In the genomic region with DNA sequence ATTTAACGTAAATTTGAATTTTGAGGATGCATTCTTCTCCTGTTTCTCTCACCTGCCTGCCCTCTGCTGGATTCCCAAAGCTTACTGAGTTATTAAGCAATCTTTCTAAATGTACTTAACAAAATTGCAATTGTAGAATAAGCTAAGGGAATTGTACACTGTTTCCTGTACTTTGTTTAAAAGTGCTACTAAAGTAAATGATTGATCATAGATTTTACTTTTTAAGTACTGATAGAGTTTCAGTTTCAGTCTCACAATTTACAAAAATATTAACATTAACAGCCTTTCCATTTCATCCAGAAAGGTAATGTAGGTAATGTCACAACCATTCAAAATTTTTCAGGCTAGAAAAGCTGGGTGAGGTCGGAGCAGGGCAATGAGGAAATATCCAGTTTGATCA, we compare ENCODE assay signal across 40 cellular contexts. TPM values are rescaled to one million over a fixed set of nuclear protein-coding genes. Genes with fewer than 3 reads are reported as not detected.
"Had no signal": no experiment of that assay in that cellular context is flagged by ENCODE, and none has a peak within 500 bp of the region (broad histone marks: within the 10 kb centered on the region; RNA-seq: fewer than 3 reads in every experiment).

No MANE protein-coding gene starts in this region.

- H3K27me3 ChIP-seq: ascending aorta, cardiac muscle cell had no signal

- H3K36me3 ChIP-seq: ascending aorta, cardiac muscle cell had no signal

- H3K36me3 Mint-ChIP-seq: brain had no signal

- H3K4me3 ChIP-seq: ascending aorta, cardiac muscle cell had no signal

- DNase-seq: activated CD4-positive, alpha-beta memory T cell treated with anti-CD3 and anti-CD28 coated beads, Interleukin-2, amount 10 ng/mL, durations not matched to agents 7 days and 5 days; activated CD4-positive, alpha-beta T cell treated with anti-CD3 and anti-CD28 coated beads for 1 hour; activated CD4-positive, alpha-beta T cell treated with anti-CD3 and anti-CD28 coated beads for 36 hours; activated CD4-positive, alpha-beta T cell treated with anti-CD3 and anti-CD28 coated beads for 48 hours; activated CD4-positive, alpha-beta T cell treated with anti-CD3 and anti-CD28 coated beads, Interleukin-2, amount 10 ng/mL, durations not matched to agents 7 days and 5 days; activated CD4-positive, alpha-beta T cell treated with anti-CD3 and anti-CD28 coated beads, Interleukin-2, amount 50 U/mL, for 48 hours; activated CD4-positive, CD25-positive, alpha-beta regulatory T cell; activated CD8-positive, alpha-beta memory T cell treated with anti-CD3 and anti-CD28 coated beads for 24 hours; activated CD8-positive, alpha-beta memory T cell treated with anti-CD3 and anti-CD28 coated beads, Interleukin-2, amount 10 ng/mL, durations not matched to agents 7 days and 5 days; activated CD8-positive, alpha-beta memory T cell treated with anti-CD3 and anti-CD28 coated beads, Interleukin-2, amount 50 U/mL, for 48 hours; activated CD8-positive, alpha-beta T cell treated with anti-CD3 and anti-CD28 coated beads, Interleukin-2, amount 10 ng/mL, durations not matched to agents 7 days and 5 days; activated effector memory CD4-positive, alpha-beta T cell treated with Interleukin-2 at 50 U/mL for 16 hours; activated gamma-delta T cell; activated naive CD4-positive, alpha-beta T cell treated with anti-CD3 and anti-CD28 coated beads, Interleukin-2, amount 10 ng/mL, durations not matched to agents 7 days and 5 days; activated naive CD4-positive, alpha-beta T cell treated with Interleukin-2 at 50 U/mL for 16 hours; activated naive CD8-positive, alpha-beta T cell treated with anti-CD3 and anti-CD28 coated beads, Interleukin-2, amount 10 ng/mL, durations not matched to agents 7 days and 5 days; activated naive CD8-positive, alpha-beta T cell treated with anti-CD3 and anti-CD28 coated beads, Interleukin-2, amount 50 U/mL, for 24 hours; activated T-cell treated with anti-CD3 and anti-CD28 coated beads, Interleukin-2, amount 50 U/mL, for 24 hours; activated T-cell treated with anti-CD3 and anti-CD28 coated beads, Interleukin-2, amount 50 U/mL, for 48 hours; amygdala; anterior cingulate cortex; caudate nucleus; cerebellar nuclear complex; T-helper 1 cell; T-helper 2 cell; T-helper 9 cell; WERI-Rb-1 had no signal

- H3K4me1 Mint-ChIP-seq: central memory CD8-positive, alpha-beta T cell; WTC11 had no signal

- H3K4me3 Mint-ChIP-seq: activated CD4-positive, alpha-beta memory T cell treated with anti-CD3 and anti-CD28 coated beads, Interleukin-2, amount 10 ng/mL, durations not matched to agents 7 days and 5 days; activated CD4-positive, alpha-beta T cell treated with anti-CD3 and anti-CD28 coated beads for 36 hours; activated CD4-positive, alpha-beta T cell treated with anti-CD3 and anti-CD28 coated beads, Interleukin-2, amount 10 ng/mL, durations not matched to agents 7 days and 5 days; activated CD8-positive, alpha-beta memory T cell treated with anti-CD3 and anti-CD28 coated beads, Interleukin-2, amount 10 ng/mL, durations not matched to agents 7 days and 5 days; activated CD8-positive, alpha-beta T cell treated with anti-CD3 and anti-CD28 coated beads, Interleukin-2, amount 10 ng/mL, durations not matched to agents 7 days and 5 days; activated naive CD4-positive, alpha-beta T cell treated with anti-CD3 and anti-CD28 coated beads, Interleukin-2, amount 10 ng/mL, durations not matched to agents 7 days and 5 days; activated naive CD4-positive, alpha-beta T cell treated with anti-CD3 and anti-CD28 coated beads, Interleukin-2, amount 50 U/mL, for 24 hours; activated naive CD8-positive, alpha-beta T cell; activated naive CD8-positive, alpha-beta T cell treated with anti-CD3 and anti-CD28 coated beads, Interleukin-2, amount 10 ng/mL, durations not matched to agents 7 days and 5 days; activated naive CD8-positive, alpha-beta T cell treated with anti-CD3 and anti-CD28 coated beads, Interleukin-2, amount 50 U/mL, for 24 hours; activated T-cell treated with anti-CD3 and anti-CD28 coated beads, Interleukin-2, amount 50 U/mL, for 24 hours; brain; central memory CD8-positive, alpha-beta T cell; T-helper 1 cell treated with Interleukin-12 subunit alpha and Interleukin-12 subunit beta and Interleukin-4 antibody, amounts not matched to agents 30 μg/mL and 1 μg/mL, for 36 hours; T-helper 2 cell treated with Interferon-gamma antibody and Interleukin-4, amounts not matched to agents 5 μg/mL and 100 μg/mL, for 36 hours; WTC11 had no signal

- H3K27ac Mint-ChIP-seq: activated CD4-positive, alpha-beta memory T cell treated with anti-CD3 and anti-CD28 coated beads, Interleukin-2, amount 10 ng/mL, durations not matched to agents 7 days and 5 days; activated CD4-positive, alpha-beta T cell treated with anti-CD3 and anti-CD28 coated beads for 36 hours; activated CD4-positive, alpha-beta T cell treated with anti-CD3 and anti-CD28 coated beads, Interleukin-2, amount 10 ng/mL, durations not matched to agents 7 days and 5 days; activated CD8-positive, alpha-beta memory T cell treated with anti-CD3 and anti-CD28 coated beads, Interleukin-2, amount 10 ng/mL, durations not matched to agents 7 days and 5 days; activated CD8-positive, alpha-beta T cell treated with anti-CD3 and anti-CD28 coated beads, Interleukin-2, amount 10 ng/mL, durations not matched to agents 7 days and 5 days; activated naive CD4-positive, alpha-beta T cell treated with anti-CD3 and anti-CD28 coated beads, Interleukin-2, amount 10 ng/mL, durations not matched to agents 7 days and 5 days; activated naive CD4-positive, alpha-beta T cell treated with anti-CD3 and anti-CD28 coated beads, Interleukin-2, amount 50 U/mL, for 24 hours; activated naive CD8-positive, alpha-beta T cell; activated naive CD8-positive, alpha-beta T cell treated with anti-CD3 and anti-CD28 coated beads, Interleukin-2, amount 10 ng/mL, durations not matched to agents 7 days and 5 days; activated naive CD8-positive, alpha-beta T cell treated with anti-CD3 and anti-CD28 coated beads, Interleukin-2, amount 50 U/mL, for 24 hours; activated T-cell treated with anti-CD3 and anti-CD28 coated beads, Interleukin-2, amount 50 U/mL, for 24 hours; activated T-helper 2 cell treated with anti-CD3 and anti-CD28 coated beads, Interferon-gamma antibody, Interleukin-2, Interleukin-4, amounts not matched to agents 10 μg/mL and 5 μg/mL and 100 μg/mL, durations not matched to agents 14 hours and 24 hours and 36 hours; brain; T-helper 1 cell treated with Interleukin-12 subunit alpha and Interleukin-12 subunit beta and Interleukin-4 antibody, amounts not matched to agents 30 μg/mL and 1 μg/mL, for 36 hours; T-helper 2 cell treated with Interferon-gamma antibody and Interleukin-4, amounts not matched to agents 5 μg/mL and 100 μg/mL, for 36 hours; WTC11 had no signal

- ATAC-seq: activated CD4-positive, alpha-beta T cell treated with anti-CD3 and anti-CD28 coated beads for 36 hours; activated CD4-positive, CD25-positive, alpha-beta regulatory T cell treated with anti-CD3 and anti-CD28 coated beads, Interleukin-2, amount 50 U/mL, for 24 hours; activated CD8-positive, alpha-beta memory T cell treated with anti-CD3 and anti-CD28 coated beads, Interleukin-2, amount 10 ng/mL, durations not matched to agents 7 days and 5 days; activated CD8-positive, alpha-beta T cell treated with anti-CD3 and anti-CD28 coated beads, Interleukin-2, amount 10 ng/mL, durations not matched to agents 7 days and 5 days; activated naive CD8-positive, alpha-beta T cell treated with anti-CD3 and anti-CD28 coated beads, Interleukin-2, amount 50 U/mL, for 24 hours; WTC11 had no signal

- H3K27ac ChIP-seq: ascending aorta, cardiac muscle cell, WERI-Rb-1 had no signal

- H3K4me1 ChIP-seq: ascending aorta had no signal

- FAIRE-seq: bronchial epithelial cell, TTC549 had no signal

RNA-seq across cellular contexts. Expression of a gene that starts 4.8 kb away (rescaled TPM):
- total RNA-seq: activated CD4-positive, alpha-beta memory T cell treated with anti-CD3 and anti-CD28 coated beads, Interleukin-2, amount 10 ng/mL, durations not matched to agents 7 days and 5 days; activated CD4-positive, alpha-beta T cell treated with anti-CD3 and anti-CD28 coated beads for 36 hours; activated CD4-positive, alpha-beta T cell treated with anti-CD3 and anti-CD28 coated beads, Interleukin-2, amount 10 ng/mL, durations not matched to agents 7 days and 5 days; activated CD8-positive, alpha-beta memory T cell treated with anti-CD3 and anti-CD28 coated beads, Interleukin-2, amount 10 ng/mL, durations not matched to agents 7 days and 5 days; activated T-helper 2 cell treated with anti-CD3 and anti-CD28 coated beads, Interferon-gamma antibody, Interleukin-2, Interleukin-4, amounts not matched to agents 10 μg/mL and 5 μg/mL and 100 μg/mL, durations not matched to agents 14 hours and 24 hours and 36 hours had no signal
